In genomic region chr16:81483064-81483969, GRCh38 we compare ENCODE assay signal across 1 cellular context.
TF ChIP-seq lines count a peak whose summit lies in the region.

No MANE protein-coding gene starts in this region.

TF ChIP-seq in K562, 482 proteins besides CTCF, POLR2A, EP300 and RAD21 (continued from another document and continues in another):
- TF ChIP-seq PBX2 (CRISPR knock-in tag; IDR thresholded peaks at IDR 0.05; ENCODE audit: low read depth) (no peak), PBX2 (tag; conservative IDR thresholded peaks at IDR 0.05; ENCODE audit: low read depth) (no peak), ZNF184 (CRISPR knock-in tag; IDR thresholded peaks at IDR 0.05) (no peak), ZNF3 (CRISPR knock-in tag; IDR thresholded peaks at IDR 0.05) (0 out of 2 replicates have a peak, but pooled peaks have one; percentile 45), PATZ1 (CRISPR knock-in tag; IDR thresholded peaks at IDR 0.05; ENCODE audit: borderline replicate concordance) (no peak), ESRRA (IDR thresholded peaks at IDR 0.05; ENCODE audit: borderline replicate concordance, low read depth) (no peak), BDP1 (IDR thresholded peaks at IDR 0.05; ENCODE audit: insufficient read depth, insufficient read length) (no peak), TEAD4 (IDR thresholded peaks at IDR 0.05; ENCODE audit: low read length) (peak; percentile 52; the same call in 1 of the 2 replicates), TEAD4 (CRISPR knock-in tag; IDR thresholded peaks at IDR 0.05; ENCODE audit: borderline replicate concordance) (no peak), GTF2E2 (tag; IDR thresholded peaks at IDR 0.05) (no peak), THRB (CRISPR knock-in tag; conservative IDR thresholded peaks at IDR 0.05) (peak; percentile 10; the same call in 1 of the 2 replicates), ZNF408 (CRISPR knock-in tag; IDR thresholded peaks at IDR 0.05; ENCODE audit: low read depth) (no peak), ZBTB8A (IDR thresholded peaks at IDR 0.05; ENCODE audit: partially characterized antibody) (no peak), DPF2 (IDR thresholded peaks at IDR 0.05) (peak; percentile 65; the same call in 1 of the 2 replicates), KDM5B (IDR thresholded peaks at IDR 0.05; ENCODE audit: insufficient replicate concordance, low read depth, low read length) (peak; percentile 32), FOXK2 (conservative IDR thresholded peaks at IDR 0.05 in 1 of 2, IDR thresholded peaks at IDR 0.05 in 1 of 2; ENCODE audit: low read depth in 2 of 2) (no peak), SMARCE1 (IDR thresholded peaks at IDR 0.05) (peak; percentile 82; the same call in 1 of the 2 replicates), ZNF263 (CRISPR knock-in tag; IDR thresholded peaks at IDR 0.05; ENCODE audit: borderline replicate concordance) (no peak), RNF219 (CRISPR knock-in tag; IDR thresholded peaks at IDR 0.05) (no peak), DDX20 (tag; IDR thresholded peaks at IDR 0.05; ENCODE audit: low read depth) (no peak), FOXJ2 (tag; IDR thresholded peaks at IDR 0.05) (no peak), CCNT2 (IDR thresholded peaks at IDR 0.05; ENCODE audit: borderline replicate concordance, extremely low read depth, insufficient read length, low read depth, low read length) (no peak), ZNF224 (CRISPR knock-in tag; IDR thresholded peaks at IDR 0.05) (no peak), ZNF511 (CRISPR knock-in tag; IDR thresholded peaks at IDR 0.05) (no peak), ZNF778 (CRISPR knock-in tag; IDR thresholded peaks at IDR 0.05) (no peak), STAT5B (CRISPR knock-in tag; IDR thresholded peaks at IDR 0.05) (no peak), ZNF354B (CRISPR knock-in tag; IDR thresholded peaks at IDR 0.05) (no peak), ZBTB2 (IDR thresholded peaks at IDR 0.05) (0 out of 2 replicates have a peak, but pooled peaks have one; percentile 37), TAF1 (IDR thresholded peaks at IDR 0.05; ENCODE audit: control insufficient read depth, extremely low read depth, insufficient read depth, low read length, severe bottlenecking) (no peak), ZNF444 (CRISPR knock-in tag; IDR thresholded peaks at IDR 0.05) (no peak), MIER1 (IDR thresholded peaks at IDR 0.05; ENCODE audit: low read depth) (no peak), FOXP1 (CRISPR knock-in tag; IDR thresholded peaks at IDR 0.05) (0 out of 2 replicates have a peak, but pooled peaks have one; percentile 38), POLR2AphosphoS2 (IDR thresholded peaks at IDR 0.05; ENCODE audit: low read length) (no peak), RNF2 (IDR thresholded peaks at IDR 0.05) (no peak), SMARCA4 (IDR thresholded peaks at IDR 0.05) (0 out of 2 replicates have a peak, but pooled peaks have one; percentile 20), RBM14 (IDR thresholded peaks at IDR 0.05; ENCODE audit: borderline replicate concordance, insufficient read depth, low read depth, low read length) (no peak), TSC22D4 (tag; IDR thresholded peaks at IDR 0.05) (no peak), RFX7 (CRISPR knock-in tag; IDR thresholded peaks at IDR 0.05) (no peak), ZNF592 (IDR thresholded peaks at IDR 0.05) (no peak), ZNF696 (CRISPR knock-in tag; conservative IDR thresholded peaks at IDR 0.05) (no peak), ZNF217 (CRISPR knock-in tag; IDR thresholded peaks at IDR 0.05) (no peak), ZKSCAN3 (CRISPR knock-in tag; IDR thresholded peaks at IDR 0.05) (no peak), POLR2G (IDR thresholded peaks at IDR 0.05; ENCODE audit: low read depth, low read length) (no peak; the same call in 1 of the 2 replicates), ZNF277 (CRISPR knock-in tag; IDR thresholded peaks at IDR 0.05; ENCODE audit: borderline replicate concordance) (no peak), ZNF695 (CRISPR knock-in tag; IDR thresholded peaks at IDR 0.05) (no peak), POLR3A (IDR thresholded peaks at IDR 0.05; ENCODE audit: borderline replicate concordance, extremely low read depth, insufficient read depth, insufficient read length) (no peak), ZZZ3 (IDR thresholded peaks at IDR 0.05) (no peak), ZSCAN29 (IDR thresholded peaks at IDR 0.05) (no peak), BRCA1 (IDR thresholded peaks at IDR 0.05) (no peak), BRCA1 (CRISPR knock-in tag; IDR thresholded peaks at IDR 0.05) (no peak), RBM25 (IDR thresholded peaks at IDR 0.05; ENCODE audit: low read depth, low read length, severe bottlenecking) (peak; percentile 94)
